ENCODE assay signal across 25 cellular contexts in the genomic region with DNA sequence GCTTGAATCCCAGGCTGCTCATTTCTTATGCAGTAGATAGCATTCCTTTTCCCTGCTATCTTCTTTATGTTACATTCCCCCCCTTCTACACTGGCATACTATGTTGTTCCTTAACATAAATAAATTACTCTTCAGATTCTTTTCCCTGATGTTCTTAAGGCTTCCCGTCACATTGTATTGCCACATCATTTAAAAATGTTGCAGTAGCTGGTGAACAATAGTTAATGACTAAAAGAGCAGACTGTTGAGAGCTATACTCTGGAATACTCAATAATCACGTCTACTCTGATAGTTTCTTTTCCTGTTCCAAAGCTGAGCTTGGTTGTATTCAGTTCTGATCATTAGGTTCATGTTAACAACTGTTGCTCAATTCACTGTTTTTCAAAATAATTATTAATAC.
DNase-seq lines count a peak whose midpoint lies in the region; ATAC-seq, FAIRE-seq and TF ChIP-seq lines count a peak whose summit lies in the region.
"Had no signal": no experiment of that assay in that cellular context is flagged by ENCODE, and none has a peak within 500 bp of the region (broad histone marks: within the 10 kb centered on the region; RNA-seq: fewer than 3 reads in every experiment).

No MANE protein-coding gene starts in this region.

- no peak overlapping the region for H2AFZ ChIP-seq in GM23338
- no peak overlapping the region for H2AFZ ChIP-seq in mesenchymal stem cell (ENCODE audit: low read depth, low read length)
- H2AFZ ChIP-seq in neural progenitor cell (replicated peaks) = no peak overlapping the region

- H3K14ac ChIP-seq in mesenchymal stem cell (ENCODE audit: low read length in 2 of 2) = no peak overlapping the region

- H2BK15ac ChIP-seq in mesenchymal stem cell (ENCODE audit: low read depth, poor library complexity, severe bottlenecking) = no peak overlapping the region

- H3K4me3 Mint-ChIP-seq in GM23338 (no peak overlapping the region), neural progenitor cell (no peak overlapping the region), endothelial cell (ENCODE audit: unreplicated experiment) (no peak overlapping the region)
- H3K4me3 Mint-ChIP-seq: B cell; CD4-positive, alpha-beta T cell; CD8-positive, alpha-beta T cell had no signal

- no peaks in the 10 kb centered on the region for H3K79me1 ChIP-seq in mesenchymal stem cell (replicated peaks; ENCODE audit: low read length, poor library complexity, severe bottlenecking)

- H3K27me3 Mint-ChIP-seq in GM23338 (ENCODE audit: insufficient read depth, low read depth, poor library complexity) (peaks cover 2% of the 10 kb centered on the region), neural progenitor cell (ENCODE audit: insufficient read depth, low read depth) (peaks cover 2% of the 10 kb centered on the region), endothelial cell (ENCODE audit: unreplicated experiment) (peaks cover 2% of the 10 kb centered on the region)
- H3K27me3 Mint-ChIP-seq: B cell; CD4-positive, alpha-beta T cell had no signal

- ATAC-seq in GM23338 (no peak), HG03025 (IDR thresholded peaks at IDR 0.05; ENCODE audit: low FRiP score, unreplicated experiment) (no peak)
- ATAC-seq: A549; CD8-positive, alpha-beta T cell; GM12878 had no signal

- no peak overlapping the region for H2BK12ac ChIP-seq in mesenchymal stem cell (ENCODE audit: low read length in 2 of 2)

- H3K27ac ChIP-seq in GM23338 (ENCODE audit: low read depth) = no peak overlapping the region
- no peak overlapping the region for H3K27ac ChIP-seq in mesenchymal stem cell (ENCODE audit: low read length, poor library complexity, severe bottlenecking)
- H3K27ac ChIP-seq in neural progenitor cell = no peak overlapping the region
- no peak overlapping the region for H3K27ac ChIP-seq in small intestine (ENCODE audit: low read depth in 1 of 2, low read length in 1 of 2)
- H3K27ac ChIP-seq: 22Rv1; A549; BLaER1 treated with 17β-estradiol and CSF1 and Interleukin-3, amounts not matched to agents 10 nM and 100 nM; C4-2B had no signal

- H2BK120ac ChIP-seq in mesenchymal stem cell (ENCODE audit: low read depth, low read length) = no peak overlapping the region

- H3K27me3 ChIP-seq in GM23338 (ENCODE audit: insufficient read depth) (no peaks in the 10 kb centered on the region), mesenchymal stem cell (ENCODE audit: control insufficient read depth in 1 of 2, insufficient read depth in 1 of 2, low read length in 2 of 2) (no peaks in the 10 kb centered on the region), neural progenitor cell (no peaks in the 10 kb centered on the region), small intestine (ENCODE audit: control insufficient read depth in 2 of 2, insufficient read depth in 2 of 2, low read length in 2 of 2) (no peaks in the 10 kb centered on the region)
- H3K27me3 ChIP-seq: BLaER1 treated with 17β-estradiol and CSF1 and Interleukin-3, amounts not matched to agents 10 nM and 100 nM had no signal

- H2AK5ac ChIP-seq in mesenchymal stem cell (ENCODE audit: low read length, severe bottlenecking) = no peak overlapping the region

- H3K36me3 Mint-ChIP-seq in GM23338 (ENCODE audit: low read depth) (no peaks in the 10 kb centered on the region), neural progenitor cell (no peaks in the 10 kb centered on the region), endothelial cell (ENCODE audit: low read depth, unreplicated experiment) (no peaks in the 10 kb centered on the region)
- H3K36me3 Mint-ChIP-seq: CD8-positive, alpha-beta T cell had no signal

- TF ChIP-seq CTCF in GM23338 (conservative IDR thresholded peaks at IDR 0.05; ENCODE audit: low read depth in 2 of 2) (no peak), neural progenitor cell (IDR thresholded peaks at IDR 0.05) (no peak), endothelial cell (IDR thresholded peaks at IDR 0.05; ENCODE audit: unreplicated experiment) (no peak)

- H3K4me2 ChIP-seq in GM23338 = no peak overlapping the region
- no peak overlapping the region for H3K4me2 ChIP-seq in mesenchymal stem cell (ENCODE audit: low read length, poor library complexity, severe bottlenecking)
- no peak overlapping the region for H3K4me2 ChIP-seq in neural progenitor cell
- H3K4me2 ChIP-seq: A549; BLaER1 treated with 17β-estradiol and CSF1 and Interleukin-3, amounts not matched to agents 10 nM and 100 nM had no signal

- H3K4me3 ChIP-seq in GM23338 = no peak overlapping the region
- H3K4me3 ChIP-seq in mesenchymal stem cell (ENCODE audit: insufficient read depth in 1 of 2, low read depth in 1 of 2, low read length in 2 of 2) = no peak overlapping the region
- no peak overlapping the region for H3K4me3 ChIP-seq in neural progenitor cell
- H3K4me3 ChIP-seq in small intestine (ENCODE audit: low read depth in 1 of 2, low read length in 2 of 2) = no peak overlapping the region
- H3K4me3 ChIP-seq: A549; BLaER1 treated with 17β-estradiol and CSF1 and Interleukin-3, amounts not matched to agents 10 nM and 100 nM; GM12878 had no signal

- H3K18ac ChIP-seq in mesenchymal stem cell (ENCODE audit: low read depth in 1 of 2, low read length in 2 of 2) = peak overlapping the region in 1 of 2 experiments; percentile 21

- H2BK5ac ChIP-seq in mesenchymal stem cell (ENCODE audit: low read depth, low read length, poor library complexity, severe bottlenecking) = no peak overlapping the region

- FAIRE-seq in small intestine (lab: Jason Lieb, UNC) = no peak
- FAIRE-seq: A549, D721Med, GM12878, GM12892, GM18507 had no signal

- H3K9me3 Mint-ChIP-seq in GM23338 = no peaks in the 10 kb centered on the region; the same call in 2 of the 3 replicates
- H3K9me3 Mint-ChIP-seq in neural progenitor cell = peaks cover 7% of the 10 kb centered on the region
- no peaks in the 10 kb centered on the region for H3K9me3 Mint-ChIP-seq in endothelial cell (ENCODE audit: unreplicated experiment)
- H3K9me3 Mint-ChIP-seq: CD4-positive, alpha-beta T cell; CD8-positive, alpha-beta T cell had no signal

- H3K36me3 ChIP-seq in GM23338 (ENCODE audit: insufficient read depth) = no peaks in the 10 kb centered on the region
- no peaks in the 10 kb centered on the region for H3K36me3 ChIP-seq in mesenchymal stem cell (ENCODE audit: control insufficient read depth in 1 of 2, insufficient read depth in 2 of 2, low read depth in 1 of 2, low read length in 2 of 2)
- no peaks in the 10 kb centered on the region for H3K36me3 ChIP-seq in neural progenitor cell
- no peaks in the 10 kb centered on the region for H3K36me3 ChIP-seq in small intestine (ENCODE audit: control insufficient read depth in 2 of 2, insufficient read depth in 2 of 2, low read length in 2 of 2)

- H3K4me1 Mint-ChIP-seq in GM23338 (peaks cover 5% of the 10 kb centered on the region; the same call in 1 of the 3 replicates), neural progenitor cell (peaks cover 23% of the 10 kb centered on the region), endothelial cell (ENCODE audit: unreplicated experiment) (peaks cover 8% of the 10 kb centered on the region)
- H3K4me1 Mint-ChIP-seq: B cell had no signal

- no peak overlapping the region for H3K4ac ChIP-seq in mesenchymal stem cell (ENCODE audit: low read depth in 1 of 2, low read length in 2 of 2)

- no peak overlapping the region for H4K8ac ChIP-seq in mesenchymal stem cell (ENCODE audit: low read length)

- H3K4me1 ChIP-seq in GM23338 (ENCODE audit: insufficient read depth) (no peaks in the 10 kb centered on the region), mesenchymal stem cell (ENCODE audit: control insufficient read depth, insufficient read depth, low read depth, low read length) (peaks cover 2% of the 10 kb centered on the region), neural progenitor cell (no peaks in the 10 kb centered on the region), small intestine (ENCODE audit: control insufficient read depth in 2 of 2, insufficient read depth in 1 of 2, low read depth in 1 of 2, low read length in 1 of 2) (no peaks in the 10 kb centered on the region)
- H3K4me1 ChIP-seq: A549, Caco-2 had no signal

- peaks cover 10% of the 10 kb centered on the region for H3K9me3 ChIP-seq in mesenchymal stem cell (ENCODE audit: control insufficient read depth, low read length)
- H3K9me3 ChIP-seq in neural progenitor cell (ENCODE audit: low read depth) = no peaks in the 10 kb centered on the region
- no peaks in the 10 kb centered on the region for H3K9me3 ChIP-seq in small intestine (ENCODE audit: control insufficient read depth, low read depth)
- H3K9me3 ChIP-seq: A549, Caco-2 had no signal

- no peaks in the 10 kb centered on the region for H3F3A ChIP-seq in GM23338 (replicated peaks; ENCODE audit: low read depth)
- no peaks in the 10 kb centered on the region for H3F3A ChIP-seq in neural progenitor cell (ENCODE audit: low read depth)

- H3K23ac ChIP-seq in mesenchymal stem cell (ENCODE audit: low read length in 2 of 2) = no peak overlapping the region

- no peak overlapping the region for H4K91ac ChIP-seq in mesenchymal stem cell (ENCODE audit: low read length)

- H4K20me1 ChIP-seq in GM23338 (replicated peaks; ENCODE audit: insufficient read depth) (no peaks in the 10 kb centered on the region), neural progenitor cell (ENCODE audit: low read depth) (no peaks in the 10 kb centered on the region)
- H4K20me1 ChIP-seq: BLaER1 treated with 17β-estradiol and CSF1 and Interleukin-3, amounts not matched to agents 10 nM and 100 nM had no signal

- H3K9me2 ChIP-seq in GM23338 (ENCODE audit: insufficient read depth) = no peaks in the 10 kb centered on the region

- no peak overlapping the region for H3K9ac ChIP-seq in mesenchymal stem cell (ENCODE audit: low read length)
- no peak overlapping the region for H3K9ac ChIP-seq in neural progenitor cell
- H3K9ac ChIP-seq: BLaER1 treated with 17β-estradiol and CSF1 and Interleukin-3, amounts not matched to agents 10 nM and 100 nM had no signal

- H3K79me2 ChIP-seq in GM23338 (replicated peaks; ENCODE audit: insufficient read depth) (no peaks in the 10 kb centered on the region), neural progenitor cell (ENCODE audit: low read depth) (no peaks in the 10 kb centered on the region)

- H3K27ac Mint-ChIP-seq in GM23338 = no peak overlapping the region
- peak overlapping the region; percentile 55 for H3K27ac Mint-ChIP-seq in neural progenitor cell
- no peak overlapping the region for H3K27ac Mint-ChIP-seq in endothelial cell (ENCODE audit: unreplicated experiment)
- H3K27ac Mint-ChIP-seq: B cell; CD4-positive, alpha-beta T cell; CD8-positive, alpha-beta T cell had no signal

- DNase-seq in GM23338 (ENCODE audit: low spot score) (peak; percentile 10), amniotic epithelial cell (ENCODE audit: low read depth) (peak; percentile 51), mesenchymal stem cell (peak; percentile 55), neural progenitor cell (ENCODE audit: low spot score) (no peak), small intestine (no peak), OCI-M1 (lab: John Stamatoyannopoulos, UW) (no peak), endothelial cell (ENCODE audit: low spot score) (no peak)
- DNase-seq: AML-193; Caco-2; Calu3; CD4-positive, alpha-beta T cell; CD8-positive, alpha-beta T cell; DND-41; EL; GDM1 had no signal

- WGBS in mesenchymal stem cell = no CpG with 5 or more reads among the region's 2 CpGs
- 82 to 88% (median 84%) methylated on average over 2 of the region's 2 CpGs for WGBS in small intestine, 3 donors

TF ChIP-seq in GM23338, 12 proteins besides CTCF, POLR2A, EP300 and RAD21 (continues in another document):
- TF ChIP-seq ZNF331 (CRISPR knock-in tag; IDR thresholded peaks at IDR 0.05; ENCODE audit: low read depth) = no peak
- TF ChIP-seq ZNF114 (CRISPR knock-in tag; IDR thresholded peaks at IDR 0.05) = no peak
- TF ChIP-seq STAT1 (IDR thresholded peaks at IDR 0.05; ENCODE audit: unreplicated experiment) = no peak

Comparison
In these comparisons a context has a peak if more than half of its experiments do, and no peak if none do; other contexts are left out.
1. DNase-seq: peak in GM23338 (single experiment), amniotic epithelial cell (single experiment) and mesenchymal stem cell (single experiment); none in neural progenitor cell (single experiment), small intestine (single experiment), OCI-M1 (single experiment) and endothelial cell (single experiment).